15 cellular contexts compared by ENCODE assay signal in the genomic region with DNA sequence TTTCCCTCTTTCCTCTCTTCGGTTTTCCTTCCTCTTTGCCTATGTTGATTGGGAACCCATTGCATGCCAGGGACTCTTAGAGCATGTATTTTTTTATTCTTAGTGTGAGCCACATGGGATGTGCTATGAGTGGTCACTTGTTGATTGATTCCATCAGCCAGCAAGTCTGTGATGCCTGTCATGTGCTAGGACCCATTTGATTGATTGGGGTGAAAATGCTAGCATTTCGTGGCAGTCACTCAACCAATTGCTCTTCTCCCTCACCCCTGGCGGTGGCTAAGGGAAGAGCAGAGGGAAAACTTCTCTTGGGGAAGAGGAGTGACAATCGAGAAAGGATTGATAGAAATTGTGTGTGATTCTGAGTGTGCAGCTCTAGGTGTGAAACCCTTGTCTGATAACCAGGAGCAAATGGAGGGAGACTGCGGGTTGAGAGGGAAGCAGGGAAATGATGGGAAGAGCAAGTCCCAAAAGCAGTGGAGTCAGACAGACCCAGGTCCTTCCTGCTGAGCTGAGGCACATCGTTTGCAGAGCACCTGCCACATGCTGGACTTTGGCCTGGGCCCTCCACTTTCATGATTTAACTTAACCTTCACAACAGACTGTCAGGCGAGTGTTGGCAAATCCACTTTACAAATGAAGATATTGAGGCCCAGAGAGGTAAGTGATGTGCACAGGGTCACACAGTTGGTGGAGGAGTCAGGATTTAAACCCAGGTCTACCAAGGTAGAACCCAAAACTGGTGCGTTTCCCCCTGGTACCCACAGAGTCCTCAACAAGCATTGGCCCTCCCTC. TPM values are rescaled to one million over a fixed set of nuclear protein-coding genes. Genes with fewer than 3 reads are reported as not detected.
DNase-seq lines count a peak whose midpoint lies in the region; ATAC-seq and TF ChIP-seq lines count a peak whose summit lies in the region.
"Had no signal": no experiment of that assay in that cellular context is flagged by ENCODE, and none has a peak within 500 bp of the region (broad histone marks: within the 10 kb centered on the region; RNA-seq: fewer than 3 reads in every experiment).

No MANE protein-coding gene starts in this region.

- H3K27ac ChIP-seq in mammary epithelial cell (ENCODE audit: insufficient read depth, low read depth, low read length) (no peak overlapping the region), breast epithelium (no peak overlapping the region), RWPE1 (no peak overlapping the region), upper lobe of right lung (no peak overlapping the region), vagina (no peak overlapping the region)
- H3K27ac ChIP-seq: lower lobe of right lung, SJCRH30 had no signal

- H2AFZ ChIP-seq in mammary epithelial cell (ENCODE audit: low read depth, low read length): no peak overlapping the region

- BruUV-seq in mammary epithelial cell (replicated peaks; lab: Mats Ljungman, UMichigan): no TSS peak

- no peak overlapping the region for H3K4me3 ChIP-seq in mammary epithelial cell (replicated peaks in 1 of 3; ENCODE audit: insufficient read depth in 1 of 3, low read depth in 2 of 3, low read length in 3 of 3)
- H3K4me3 ChIP-seq in breast epithelium: no peak overlapping the region
- no peak overlapping the region for H3K4me3 ChIP-seq in foreskin fibroblast (ENCODE audit: low read depth in 1 of 2, low read length in 2 of 2)
- H3K4me3 ChIP-seq in upper lobe of right lung: no peak overlapping the region
- H3K4me3 ChIP-seq in vagina: no peak overlapping the region
- H3K4me3 ChIP-seq: lower lobe of right lung, SJCRH30 had no signal

- intact Hi-C loops in mammary epithelial cell (cut with micrococcal nuclease) (no loop called here), breast epithelium (cut with DNase I; ENCODE audit: low total_unique reads) (no loop called here), upper lobe of right lung (cut with DNase I) (no loop called here), vagina (cut with DNase I) (no loop called here)

- TF ChIP-seq CTCF in mammary epithelial cell (conservative IDR thresholded peaks at IDR 0.05 in 1 of 2, IDR thresholded peaks at IDR 0.05 in 1 of 2; ENCODE audit: extremely low read depth in 1 of 2, insufficient read depth in 1 of 2, low read depth in 1 of 2, low read length in 2 of 2) (peak; percentile 34 to 36), breast epithelium (IDR thresholded peaks at IDR 0.05) (no peak), RWPE1 (conservative IDR thresholded peaks at IDR 0.05; ENCODE audit: low read depth) (0 out of 2 replicates have a peak, but pooled peaks have one; percentile 9), foreskin fibroblast (IDR thresholded peaks at IDR 0.05; ENCODE audit: low read depth, low read length) (peak; percentile 16), upper lobe of right lung (IDR thresholded peaks at IDR 0.05) (peak; percentile 15), vagina (IDR thresholded peaks at IDR 0.05) (no peak)

- H3K9me3 ChIP-seq in mammary epithelial cell (replicated peaks; ENCODE audit: insufficient read depth, low read length) (no peaks in the 10 kb centered on the region), breast epithelium (no peaks in the 10 kb centered on the region), upper lobe of right lung (no peaks in the 10 kb centered on the region), vagina (no peaks in the 10 kb centered on the region)
- H3K9me3 ChIP-seq: lower lobe of right lung, SJCRH30 had no signal

- H3K27me3 ChIP-seq in mammary epithelial cell (ENCODE audit: insufficient read depth, low read length): no peaks in the 10 kb centered on the region
- no peaks in the 10 kb centered on the region for H3K27me3 ChIP-seq in breast epithelium
- no peaks in the 10 kb centered on the region for H3K27me3 ChIP-seq in upper lobe of right lung
- no peaks in the 10 kb centered on the region for H3K27me3 ChIP-seq in vagina
- H3K27me3 ChIP-seq: SJCRH30 had no signal

- DNase-seq in mammary epithelial cell: no peak
- no peak for DNase-seq in breast epithelium (ENCODE audit: low spot score in 2 of 2)
- no peak for DNase-seq in RWPE1 (ENCODE audit: low spot score)
- no peak for DNase-seq in foreskin fibroblast
- DNase-seq in upper lobe of right lung: no peak
- no peak for DNase-seq in dermis blood vessel endothelial cell
- no peak for DNase-seq in cerebellar cortex (ENCODE audit: low spot score)
- DNase-seq in vagina (ENCODE audit: extremely low spot score in 2 of 2): no peak
- DNase-seq: activated CD4-positive, CD25-positive, alpha-beta regulatory T cell treated with anti-CD3 and anti-CD28 coated beads, Interleukin-2, amount 50 U/mL, for 72 hours; lower lobe of right lung; NCI-H2171 treated with DMSO at 0.1 percent for 48 hours; posterior cingulate gyrus; SJCRH30; stimulated activated CD4-positive, alpha-beta T cell treated with anti-CD3 and anti-CD28 coated beads, Interleukin-4, amount 100 ng/mL, for 24 hours had no signal

- in situ Hi-C loops in mammary epithelial cell (cut with MboI; ENCODE audit: low sequenced_read_pairs in 2 of 2): no loop called here

- no peaks in the 10 kb centered on the region for H3K36me3 ChIP-seq in mammary epithelial cell (ENCODE audit: insufficient read depth, low read length)
- H3K36me3 ChIP-seq in breast epithelium: no peaks in the 10 kb centered on the region
- no peaks in the 10 kb centered on the region for H3K36me3 ChIP-seq in upper lobe of right lung
- no peaks in the 10 kb centered on the region for H3K36me3 ChIP-seq in vagina
- H3K36me3 ChIP-seq: lower lobe of right lung, SJCRH30 had no signal

- H4K20me1 ChIP-seq in mammary epithelial cell (ENCODE audit: insufficient read depth, low read length): no peaks in the 10 kb centered on the region

- no peaks in the 10 kb centered on the region for H3K79me2 ChIP-seq in mammary epithelial cell (ENCODE audit: insufficient read depth, low read length)

- H3K4me2 ChIP-seq in mammary epithelial cell (ENCODE audit: insufficient read depth, low read depth, low read length): no peak overlapping the region

- H3K4me1 ChIP-seq in mammary epithelial cell (ENCODE audit: insufficient read depth, low read length) (no peaks in the 10 kb centered on the region), breast epithelium (no peaks in the 10 kb centered on the region), upper lobe of right lung (no peaks in the 10 kb centered on the region), vagina (no peaks in the 10 kb centered on the region)
- H3K4me1 ChIP-seq: lower lobe of right lung, SJCRH30 had no signal

- WGBS in mammary epithelial cell (ENCODE audit: low coverage, missing lambda C conversion rate): 71% methylated on average over 8 of the region's 8 CpGs

- no peak for TF ChIP-seq POLR2A in breast epithelium (IDR thresholded peaks at IDR 0.05)
- TF ChIP-seq POLR2A in vagina (IDR thresholded peaks at IDR 0.05): no peak

- ATAC-seq in upper lobe of right lung: no peak
- ATAC-seq: lower lobe of right lung had no signal

- dilution Hi-C loops in mammary epithelial cell (cut with HindIII; ENCODE audit: low sequenced_read_pairs): loop anchor here (5.0 kb wide), 1 partner anchor 89 kb away; no protein-coding TSS in a partner anchor

- CTCF ChIA-PET in mammary epithelial cell (lab: Charles Lee; ENCODE audit: low non-redundant PET) (no interaction called here), RWPE1 (lab: Yijun Ruan, JAX) (interaction anchor here (0.7 kb wide), 1 partner anchor 401 kb away, joined by 3 read pairs; no protein-coding TSS in a partner anchor)

- H3K9ac ChIP-seq in mammary epithelial cell (ENCODE audit: insufficient read depth, low read length): no peak overlapping the region

- POLR2A ChIA-PET in RWPE1 (lab: Yijun Ruan, JAX; ENCODE audit: low non-redundant PET): no interaction called here

RNA-seq across cellular contexts. Expression of a gene that starts 40.0 kb away (rescaled TPM):
- total RNA-seq in mammary epithelial cell (1 to 10 TPM; 2.5 to 7.8 TPM), breast epithelium (under 1 TPM in 2 of 3 donors, not detected in 1; under 0.01 to 0.15 TPM), upper lobe of right lung (0.17 TPM), dermis blood vessel endothelial cell (not detected in 2 replicates), vagina (0.25 TPM)
- polyA plus RNA-seq in mammary epithelial cell: 10.7 TPM
- 19.1 TPM for polyA minus RNA-seq in mammary epithelial cell
- total RNA-seq: G401, lower lobe of right lung, SJCRH30 had no signal

Comparison
In these comparisons a context has a peak if more than half of its experiments do, and no peak if none do; other contexts are left out.
1. CTCF ChIP-seq: peak in mammary epithelial cell (2 of 2), RWPE1 (single experiment), foreskin fibroblast (single experiment) and upper lobe of right lung (single experiment); none in breast epithelium (0 of 3) and vagina (0 of 3).